Comparison of ENCODE assay signal across 1 cellular context in genomic region chr1:213977909-213978308, GRCh38.
TF ChIP-seq lines count a peak whose summit lies in the region.

No MANE protein-coding gene starts in this region.

TF ChIP-seq in GM23338, 12 proteins besides CTCF, POLR2A, EP300 and RAD21 (continued from another document):
- TF ChIP-seq REST (IDR thresholded peaks at IDR 0.05; ENCODE audit: unreplicated experiment) (no peak), CREB1 (CRISPR knock-in tag; IDR thresholded peaks at IDR 0.05; ENCODE audit: low read depth) (no peak), ZNF331 (CRISPR knock-in tag; IDR thresholded peaks at IDR 0.05; ENCODE audit: low read depth) (no peak), EZH2phosphoT487 (IDR thresholded peaks at IDR 0.05; ENCODE audit: unreplicated experiment) (no peak)
TF ChIP-seq in GM23338: peak in this region for 0.
